In the genomic region with DNA sequence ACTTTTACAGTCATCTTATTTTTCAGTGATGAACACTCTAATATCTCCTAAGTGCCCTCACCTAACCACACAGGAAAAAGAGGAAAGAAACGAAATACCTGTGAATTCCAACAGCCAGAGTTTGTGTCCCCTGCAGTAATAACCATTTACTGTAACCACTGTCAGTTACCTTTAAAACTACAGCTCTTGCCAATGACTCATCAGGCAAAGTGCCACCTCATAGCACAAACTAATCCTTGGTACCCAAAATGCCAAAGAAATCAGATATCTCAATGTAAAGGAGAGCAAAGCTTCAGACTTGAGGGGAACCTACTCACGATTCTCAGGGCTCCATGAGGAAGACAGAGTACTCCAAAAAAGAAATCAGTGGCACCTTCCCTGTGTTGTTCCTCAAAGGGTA, we compare ENCODE assay signal across 26 cellular contexts.
DNase-seq lines count a peak whose midpoint lies in the region; ATAC-seq and TF ChIP-seq lines count a peak whose summit lies in the region.
"Had no signal": no experiment of that assay in that cellular context is flagged by ENCODE, and none has a peak within 500 bp of the region (broad histone marks: within the 10 kb centered on the region; RNA-seq: fewer than 3 reads in every experiment).

No MANE protein-coding gene starts in this region.

- peaks cover 19% of the 10 kb centered on the region for H3K27me3 Mint-ChIP-seq in T-helper 17 cell
- H3K27me3 Mint-ChIP-seq: memory B cell had no signal

- H3K4me1 ChIP-seq in adipocyte (ENCODE audit: control insufficient read depth, insufficient read depth, low read length) (no peaks in the 10 kb centered on the region), gastrocnemius medialis (no peaks in the 10 kb centered on the region)
- H3K4me1 ChIP-seq: adrenal gland, colonic mucosa, esophagus squamous epithelium, upper lobe of left lung had no signal

- H3K27ac ChIP-seq in gastrocnemius medialis = no peak overlapping the region
- H3K27ac ChIP-seq: adrenal gland, BLaER1, colonic mucosa, esophagus squamous epithelium, SJCRH30, skin epidermis, upper lobe of left lung had no signal

- no peaks in the 10 kb centered on the region for H3K27me3 ChIP-seq in adipocyte (replicated peaks; ENCODE audit: control insufficient read depth, insufficient read depth, low read length)
- no peaks in the 10 kb centered on the region for H3K27me3 ChIP-seq in gastrocnemius medialis
- H3K27me3 ChIP-seq: adrenal gland, BLaER1, colonic mucosa, esophagus squamous epithelium, SJCRH30, upper lobe of left lung had no signal

- no peaks in the 10 kb centered on the region for H3K36me3 ChIP-seq in adipocyte (ENCODE audit: control insufficient read depth, insufficient read depth, low read length, severe bottlenecking)
- no peaks in the 10 kb centered on the region for H3K36me3 ChIP-seq in gastrocnemius medialis
- H3K36me3 ChIP-seq: adrenal gland, BLaER1, colonic mucosa, esophagus squamous epithelium, SJCRH30, upper lobe of left lung had no signal

- no peak overlapping the region for H3K4me3 Mint-ChIP-seq in T-helper 17 cell
- H3K4me3 Mint-ChIP-seq: activated T-cell treated with anti-CD3 and anti-CD28 coated beads, Interleukin-2, amount 50 U/mL, for 24 hours; memory B cell had no signal

- H3K9me3 ChIP-seq in adipocyte (ENCODE audit: control insufficient read depth, low read length) (no peaks in the 10 kb centered on the region), T-helper 17 cell (ENCODE audit: control insufficient read depth, low read length, poor library complexity, severe bottlenecking) (no peaks in the 10 kb centered on the region), gastrocnemius medialis (no peaks in the 10 kb centered on the region)
- H3K9me3 ChIP-seq: adrenal gland, BLaER1, Caco-2, colonic mucosa, esophagus squamous epithelium, SJCRH30, upper lobe of left lung had no signal

- peaks cover under 1% of the 10 kb centered on the region for H3K4me1 Mint-ChIP-seq in T-helper 17 cell
- H3K4me1 Mint-ChIP-seq: memory B cell had no signal

- TF ChIP-seq POLR2A in gastrocnemius medialis (IDR thresholded peaks at IDR 0.05) = no peak

- intact Hi-C loops in gastrocnemius medialis (cut with DNase I; ENCODE audit: low total_unique reads) = no loop called here

- H3K9ac ChIP-seq in adipocyte (ENCODE audit: low read length) = no peak overlapping the region
- H3K9ac ChIP-seq: BLaER1 had no signal

- no peaks in the 10 kb centered on the region for H3K36me3 Mint-ChIP-seq in T-helper 17 cell (ENCODE audit: low read depth)
- H3K36me3 Mint-ChIP-seq: memory B cell had no signal

- peak; percentile 23 for DNase-seq in AG10803 (ENCODE audit: low read depth)
- DNase-seq in HT1080 (ENCODE audit: low read depth) = peak; percentile 65
- peak; percentile 26 for DNase-seq in adipocyte (ENCODE audit: low read depth)
- peak; percentile 37 to 74 for DNase-seq in foreskin fibroblast
- DNase-seq in NCI-H524 treated with DMSO at 0.1 percent for 48 hours (lab: John Stamatoyannopoulos, UW) = no peak
- no peak for DNase-seq in T-helper 17 cell
- no peak for DNase-seq in gastrocnemius medialis
- DNase-seq: activated CD4-positive, alpha-beta T cell treated with anti-CD3 and anti-CD28 coated beads for 4 hours; activated T-cell treated with anti-CD3 and anti-CD28 coated beads, Interleukin-2, amount 50 U/mL, for 24 hours; adrenal gland; Caco-2; colonic mucosa; DMS79 treated with DMSO at 0.1 percent for 48 hours; esophagus squamous epithelium; head of caudate nucleus; MV-4-11; NCI-H2171; NCI-H510A treated with DMSO at 0.1 percent for 48 hours; NK-92 treated with Interleukin-12 subunit alpha and Interleukin-12 subunit beta, amount 100 ng/mL, for 24 hours; upper lobe of left lung had no signal

- ATAC-seq in T-helper 17 cell = no peak
- no peak for ATAC-seq in GM18520 (IDR thresholded peaks at IDR 0.05; ENCODE audit: unreplicated experiment)
- ATAC-seq in gastrocnemius medialis = no peak
- ATAC-seq: Panc1 had no signal

- in situ Hi-C loops in gastrocnemius medialis (cut with MboI; ENCODE audit: low sequenced_read_pairs in 4 of 4) = no loop called here

- TF ChIP-seq CTCF in AG10803 (conservative IDR thresholded peaks at IDR 0.05; ENCODE audit: low read length) (no peak), foreskin fibroblast (IDR thresholded peaks at IDR 0.05; ENCODE audit: low read depth, low read length) (no peak), gastrocnemius medialis (IDR thresholded peaks at IDR 0.05 in 4 of 5, conservative IDR thresholded peaks at IDR 0.05 in 1 of 5) (no peak)

- H3K27ac Mint-ChIP-seq in T-helper 17 cell = no peak overlapping the region
- H3K27ac Mint-ChIP-seq: activated T-cell treated with anti-CD3 and anti-CD28 coated beads, Interleukin-2, amount 50 U/mL, for 24 hours; memory B cell had no signal

- H3K4me3 ChIP-seq in AG10803 (ENCODE audit: low read length) (no peak overlapping the region), adipocyte (ENCODE audit: low read length) (no peak overlapping the region), foreskin fibroblast (ENCODE audit: low read depth in 1 of 2, low read length in 2 of 2) (no peak overlapping the region), gastrocnemius medialis (no peak overlapping the region)
- H3K4me3 ChIP-seq: adrenal gland, BLaER1, colonic mucosa, esophagus squamous epithelium, SJCRH30, skin epidermis, upper lobe of left lung had no signal

Comparison
In these comparisons a context has a peak if more than half of its experiments do, and no peak if none do; other contexts are left out.
1. DNase-seq: peak in AG10803 (single experiment), HT1080 (single experiment), adipocyte (single experiment) and foreskin fibroblast (2 of 2); none in NCI-H524 treated with DMSO at 0.1 percent for 48 hours (single experiment), T-helper 17 cell (0 of 3) and gastrocnemius medialis (0 of 2).